Comparison of ENCODE assay signal across 1 cellular context in the genomic region with DNA sequence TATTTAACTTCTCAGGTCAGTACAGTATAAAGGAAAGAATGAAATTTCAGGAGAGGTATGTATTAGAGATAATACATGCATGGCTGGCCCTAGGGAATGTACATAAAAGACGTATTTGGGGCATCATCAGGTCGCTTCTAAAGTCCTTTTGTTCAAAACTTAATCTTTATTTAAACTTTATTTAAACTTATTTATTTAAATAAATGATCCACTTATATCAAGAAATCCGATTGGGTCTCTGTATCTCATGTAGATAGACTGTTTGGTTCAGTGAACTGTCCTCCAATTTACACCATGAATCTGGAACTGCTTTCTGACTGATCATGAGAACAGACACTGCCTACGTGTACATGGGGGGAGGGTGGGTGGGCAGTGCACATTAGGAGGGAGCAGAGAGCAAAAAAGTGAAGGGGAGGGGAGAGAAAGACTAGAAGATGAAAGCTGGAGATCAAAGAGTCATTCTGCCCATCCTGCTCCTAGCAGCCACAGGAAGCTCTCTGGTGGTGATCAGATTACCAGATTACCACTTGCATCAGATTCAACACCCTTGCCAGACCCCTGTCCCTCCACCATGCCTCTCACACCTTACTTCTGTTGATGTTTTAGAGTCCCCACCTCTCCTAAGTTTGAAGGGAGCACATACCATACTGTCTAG.
TF ChIP-seq lines count a peak whose summit lies in the region.

No MANE protein-coding gene starts in this region.

TF ChIP-seq in HepG2, 621 proteins besides CTCF, POLR2A, EP300 and RAD21 (continued from another document and continues in another):
- TF ChIP-seq KDM4B (CRISPR knock-in tag; IDR thresholded peaks at IDR 0.05) = 0 out of 2 replicates have a peak, but pooled peaks have one; percentile 34
- TF ChIP-seq KLF11 (CRISPR knock-in tag; IDR thresholded peaks at IDR 0.05) = no peak
- TF ChIP-seq RCOR2 (CRISPR knock-in tag; IDR thresholded peaks at IDR 0.05) = peak; percentile 74
- TF ChIP-seq CHD2 (IDR thresholded peaks at IDR 0.05; ENCODE audit: low read depth, low read length) = no peak
- no peak for TF ChIP-seq CAMTA2 (CRISPR knock-in tag; IDR thresholded peaks at IDR 0.05; ENCODE audit: borderline replicate concordance)
- peak; percentile 72 for TF ChIP-seq HOXA3 (CRISPR knock-in tag; IDR thresholded peaks at IDR 0.05)
- TF ChIP-seq DR1 (CRISPR knock-in tag; IDR thresholded peaks at IDR 0.05) = no peak
- TF ChIP-seq, protein P1, sequence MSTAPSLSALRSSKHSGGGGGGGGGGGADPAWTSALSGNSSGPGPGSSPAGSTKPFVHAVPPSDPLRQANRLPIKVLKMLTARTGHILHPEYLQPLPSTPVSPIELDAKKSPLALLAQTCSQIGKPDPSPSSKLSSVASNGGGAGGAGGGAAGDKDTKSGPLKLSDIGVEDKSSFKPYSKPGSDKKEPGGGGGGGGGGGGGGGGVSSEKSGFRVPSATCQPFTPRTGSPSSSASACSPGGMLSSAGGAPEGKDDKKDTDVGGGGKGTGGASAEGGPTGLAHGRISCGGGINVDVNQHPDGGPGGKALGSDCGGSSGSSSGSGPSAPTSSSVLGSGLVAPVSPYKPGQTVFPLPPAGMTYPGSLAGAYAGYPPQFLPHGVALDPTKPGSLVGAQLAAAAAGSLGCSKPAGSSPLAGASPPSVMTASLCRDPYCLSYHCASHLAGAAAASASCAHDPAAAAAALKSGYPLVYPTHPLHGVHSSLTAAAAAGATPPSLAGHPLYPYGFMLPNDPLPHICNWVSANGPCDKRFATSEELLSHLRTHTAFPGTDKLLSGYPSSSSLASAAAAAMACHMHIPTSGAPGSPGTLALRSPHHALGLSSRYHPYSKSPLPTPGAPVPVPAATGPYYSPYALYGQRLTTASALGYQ (CRISPR knock-in tag; IDR thresholded peaks at IDR 0.05) = peak; percentile 44; the same call in 1 of the 2 replicates
- no peak for TF ChIP-seq ZNF883 (CRISPR knock-in tag; IDR thresholded peaks at IDR 0.05; ENCODE audit: not compliant biosample characterization)
- peak; percentile 56; the same call in 1 of the 2 replicates for TF ChIP-seq HNF4G (IDR thresholded peaks at IDR 0.05; ENCODE audit: borderline replicate concordance, low read depth, low read length)
- TF ChIP-seq HNF4G (CRISPR knock-in tag; IDR thresholded peaks at IDR 0.05; ENCODE audit: borderline replicate concordance, low read depth) = no peak; the same call in 1 of the 2 replicates
- TF ChIP-seq, protein P2, sequence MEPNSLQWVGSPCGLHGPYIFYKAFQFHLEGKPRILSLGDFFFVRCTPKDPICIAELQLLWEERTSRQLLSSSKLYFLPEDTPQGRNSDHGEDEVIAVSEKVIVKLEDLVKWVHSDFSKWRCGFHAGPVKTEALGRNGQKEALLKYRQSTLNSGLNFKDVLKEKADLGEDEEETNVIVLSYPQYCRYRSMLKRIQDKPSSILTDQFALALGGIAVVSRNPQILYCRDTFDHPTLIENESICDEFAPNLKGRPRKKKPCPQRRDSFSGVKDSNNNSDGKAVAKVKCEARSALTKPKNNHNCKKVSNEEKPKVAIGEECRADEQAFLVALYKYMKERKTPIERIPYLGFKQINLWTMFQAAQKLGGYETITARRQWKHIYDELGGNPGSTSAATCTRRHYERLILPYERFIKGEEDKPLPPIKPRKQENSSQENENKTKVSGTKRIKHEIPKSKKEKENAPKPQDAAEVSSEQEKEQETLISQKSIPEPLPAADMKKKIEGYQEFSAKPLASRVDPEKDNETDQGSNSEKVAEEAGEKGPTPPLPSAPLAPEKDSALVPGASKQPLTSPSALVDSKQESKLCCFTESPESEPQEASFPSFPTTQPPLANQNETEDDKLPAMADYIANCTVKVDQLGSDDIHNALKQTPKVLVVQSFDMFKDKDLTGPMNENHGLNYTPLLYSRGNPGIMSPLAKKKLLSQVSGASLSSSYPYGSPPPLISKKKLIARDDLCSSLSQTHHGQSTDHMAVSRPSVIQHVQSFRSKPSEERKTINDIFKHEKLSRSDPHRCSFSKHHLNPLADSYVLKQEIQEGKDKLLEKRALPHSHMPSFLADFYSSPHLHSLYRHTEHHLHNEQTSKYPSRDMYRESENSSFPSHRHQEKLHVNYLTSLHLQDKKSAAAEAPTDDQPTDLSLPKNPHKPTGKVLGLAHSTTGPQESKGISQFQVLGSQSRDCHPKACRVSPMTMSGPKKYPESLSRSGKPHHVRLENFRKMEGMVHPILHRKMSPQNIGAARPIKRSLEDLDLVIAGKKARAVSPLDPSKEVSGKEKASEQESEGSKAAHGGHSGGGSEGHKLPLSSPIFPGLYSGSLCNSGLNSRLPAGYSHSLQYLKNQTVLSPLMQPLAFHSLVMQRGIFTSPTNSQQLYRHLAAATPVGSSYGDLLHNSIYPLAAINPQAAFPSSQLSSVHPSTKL (CRISPR knock-in tag; IDR thresholded peaks at IDR 0.05) = peak; percentile 90
- peak; percentile 36; the same call in 1 of the 2 replicates for TF ChIP-seq MYC (CRISPR knock-in tag; IDR thresholded peaks at IDR 0.05; ENCODE audit: borderline replicate concordance)
- peak; percentile 42; the same call in 1 of the 2 replicates for TF ChIP-seq HDAC1 (CRISPR knock-in tag; IDR thresholded peaks at IDR 0.05)
- TF ChIP-seq HNF1B (CRISPR knock-in tag; IDR thresholded peaks at IDR 0.05) = peak; percentile 69
- TF ChIP-seq ZNF513 (CRISPR knock-in tag; conservative IDR thresholded peaks at IDR 0.05) = no peak
- TF ChIP-seq, protein P3, sequence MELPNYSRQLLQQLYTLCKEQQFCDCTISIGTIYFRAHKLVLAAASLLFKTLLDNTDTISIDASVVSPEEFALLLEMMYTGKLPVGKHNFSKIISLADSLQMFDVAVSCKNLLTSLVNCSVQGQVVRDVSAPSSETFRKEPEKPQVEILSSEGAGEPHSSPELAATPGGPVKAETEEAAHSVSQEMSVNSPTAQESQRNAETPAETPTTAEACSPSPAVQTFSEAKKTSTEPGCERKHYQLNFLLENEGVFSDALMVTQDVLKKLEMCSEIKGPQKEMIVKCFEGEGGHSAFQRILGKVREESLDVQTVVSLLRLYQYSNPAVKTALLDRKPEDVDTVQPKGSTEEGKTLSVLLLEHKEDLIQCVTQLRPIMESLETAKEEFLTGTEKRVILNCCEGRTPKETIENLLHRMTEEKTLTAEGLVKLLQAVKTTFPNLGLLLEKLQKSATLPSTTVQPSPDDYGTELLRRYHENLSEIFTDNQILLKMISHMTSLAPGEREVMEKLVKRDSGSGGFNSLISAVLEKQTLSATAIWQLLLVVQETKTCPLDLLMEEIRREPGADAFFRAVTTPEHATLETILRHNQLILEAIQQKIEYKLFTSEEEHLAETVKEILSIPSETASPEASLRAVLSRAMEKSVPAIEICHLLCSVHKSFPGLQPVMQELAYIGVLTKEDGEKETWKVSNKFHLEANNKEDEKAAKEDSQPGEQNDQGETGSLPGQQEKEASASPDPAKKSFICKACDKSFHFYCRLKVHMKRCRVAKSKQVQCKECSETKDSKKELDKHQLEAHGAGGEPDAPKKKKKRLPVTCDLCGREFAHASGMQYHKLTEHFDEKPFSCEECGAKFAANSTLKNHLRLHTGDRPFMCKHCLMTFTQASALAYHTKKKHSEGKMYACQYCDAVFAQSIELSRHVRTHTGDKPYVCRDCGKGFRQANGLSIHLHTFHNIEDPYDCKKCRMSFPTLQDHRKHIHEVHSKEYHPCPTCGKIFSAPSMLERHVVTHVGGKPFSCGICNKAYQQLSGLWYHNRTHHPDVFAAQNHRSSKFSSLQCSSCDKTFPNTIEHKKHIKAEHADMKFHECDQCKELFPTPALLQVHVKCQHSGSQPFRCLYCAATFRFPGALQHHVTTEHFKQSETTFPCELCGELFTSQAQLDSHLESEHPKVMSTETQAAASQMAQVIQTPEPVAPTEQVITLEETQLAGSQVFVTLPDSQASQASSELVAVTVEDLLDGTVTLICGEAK (IDR thresholded peaks at IDR 0.05) = no peak
- TF ChIP-seq, protein P3 (CRISPR knock-in tag; IDR thresholded peaks at IDR 0.05) = no peak
- no peak for TF ChIP-seq WIZ (CRISPR knock-in tag; IDR thresholded peaks at IDR 0.05)
- TF ChIP-seq, protein P4, sequence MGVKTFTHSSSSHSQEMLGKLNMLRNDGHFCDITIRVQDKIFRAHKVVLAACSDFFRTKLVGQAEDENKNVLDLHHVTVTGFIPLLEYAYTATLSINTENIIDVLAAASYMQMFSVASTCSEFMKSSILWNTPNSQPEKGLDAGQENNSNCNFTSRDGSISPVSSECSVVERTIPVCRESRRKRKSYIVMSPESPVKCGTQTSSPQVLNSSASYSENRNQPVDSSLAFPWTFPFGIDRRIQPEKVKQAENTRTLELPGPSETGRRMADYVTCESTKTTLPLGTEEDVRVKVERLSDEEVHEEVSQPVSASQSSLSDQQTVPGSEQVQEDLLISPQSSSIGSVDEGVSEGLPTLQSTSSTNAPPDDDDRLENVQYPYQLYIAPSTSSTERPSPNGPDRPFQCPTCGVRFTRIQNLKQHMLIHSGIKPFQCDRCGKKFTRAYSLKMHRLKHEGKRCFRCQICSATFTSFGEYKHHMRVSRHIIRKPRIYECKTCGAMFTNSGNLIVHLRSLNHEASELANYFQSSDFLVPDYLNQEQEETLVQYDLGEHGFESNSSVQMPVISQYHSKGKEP (CRISPR knock-in tag; IDR thresholded peaks at IDR 0.05) = no peak
- peak; percentile 78 for TF ChIP-seq ZNF644 (CRISPR knock-in tag; IDR thresholded peaks at IDR 0.05; ENCODE audit: low read depth)
- no peak for TF ChIP-seq ZNF512 (CRISPR knock-in tag; IDR thresholded peaks at IDR 0.05)
- TF ChIP-seq, protein P5, sequence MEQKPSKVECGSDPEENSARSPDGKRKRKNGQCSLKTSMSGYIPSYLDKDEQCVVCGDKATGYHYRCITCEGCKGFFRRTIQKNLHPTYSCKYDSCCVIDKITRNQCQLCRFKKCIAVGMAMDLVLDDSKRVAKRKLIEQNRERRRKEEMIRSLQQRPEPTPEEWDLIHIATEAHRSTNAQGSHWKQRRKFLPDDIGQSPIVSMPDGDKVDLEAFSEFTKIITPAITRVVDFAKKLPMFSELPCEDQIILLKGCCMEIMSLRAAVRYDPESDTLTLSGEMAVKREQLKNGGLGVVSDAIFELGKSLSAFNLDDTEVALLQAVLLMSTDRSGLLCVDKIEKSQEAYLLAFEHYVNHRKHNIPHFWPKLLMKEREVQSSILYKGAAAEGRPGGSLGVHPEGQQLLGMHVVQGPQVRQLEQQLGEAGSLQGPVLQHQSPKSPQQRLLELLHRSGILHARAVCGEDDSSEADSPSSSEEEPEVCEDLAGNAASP (CRISPR knock-in tag; IDR thresholded peaks at IDR 0.05; ENCODE audit: borderline replicate concordance) = peak; percentile 22; the same call in 1 of the 2 replicates
- TF ChIP-seq ZSCAN25 (CRISPR knock-in tag; IDR thresholded peaks at IDR 0.05) = peak; percentile 55; the same call in 1 of the 2 replicates
- TF ChIP-seq THAP11 (CRISPR knock-in tag; IDR thresholded peaks at IDR 0.05) = peak; percentile 39; the same call in 1 of the 2 replicates
- TF ChIP-seq JDP2 (CRISPR knock-in tag; IDR thresholded peaks at IDR 0.05; ENCODE audit: borderline replicate concordance) = no peak
